ENCODE assay signal across 8 cellular contexts in the genomic region with DNA sequence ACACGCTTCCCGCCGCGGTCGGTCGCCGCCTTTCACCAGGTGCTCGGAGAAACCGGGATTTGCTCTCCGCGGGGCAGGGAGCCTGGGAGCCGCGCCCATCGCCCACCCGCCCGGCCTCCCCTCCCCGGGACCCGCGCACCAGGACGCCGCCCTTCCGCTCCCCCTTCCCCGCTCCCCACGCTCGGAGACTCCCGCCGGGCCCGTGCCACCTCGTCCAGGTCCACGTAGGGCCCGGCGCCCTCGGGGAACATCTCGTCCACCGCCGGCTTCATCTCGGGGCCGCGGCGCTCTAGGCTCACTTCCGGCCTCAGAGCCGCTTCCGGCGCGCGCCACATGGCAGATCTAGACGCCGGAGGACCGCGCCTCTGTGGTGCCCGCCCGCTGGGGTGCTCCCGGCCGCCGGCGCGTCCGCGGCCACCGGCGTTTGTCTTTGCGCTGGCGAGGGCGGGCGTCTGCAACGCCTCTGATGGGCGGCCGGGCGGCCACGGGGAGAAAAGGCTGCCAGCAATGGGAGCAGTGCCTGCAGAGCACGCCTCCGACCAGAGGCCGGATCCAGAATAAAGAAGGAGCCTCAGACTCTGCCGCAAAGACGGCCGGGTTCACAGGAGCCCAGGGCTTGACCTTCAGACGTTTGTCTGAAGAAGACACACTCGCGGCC. TPM values are rescaled to one million over a fixed set of nuclear protein-coding genes. Genes with fewer than 3 reads are reported as not detected.
DNase-seq lines count a peak whose midpoint lies in the region; ATAC-seq and TF ChIP-seq lines count a peak whose summit lies in the region.

A gene (minus strand): TSS at position 293 of the 658 bp plus-strand sequence. CDS start 21 bp downstream, at position 272.

- no peaks in the 10 kb centered on the region; the same call in 1 of the 2 replicates for H3K27me3 ChIP-seq in BLaER1
- no peaks in the 10 kb centered on the region for H3K27me3 ChIP-seq in right lobe of liver

- DNase-seq in NCI-H774 (lab: John Stamatoyannopoulos, UW) = peak; percentile 77
- DNase-seq in activated CD4-positive, alpha-beta T cell treated with anti-CD3 and anti-CD28 coated beads, Interleukin-2, amount 50 U/mL, for 48 hours = peak; percentile 83 to 87
- DNase-seq in dermis microvascular lymphatic vessel endothelial cell (ENCODE audit: low read depth in 2 of 2) = peak; percentile 67 to 92
- DNase-seq in right lobe of liver = peak; percentile 88 to 90 (median 88)
- peak; percentile 89 for DNase-seq in stimulated activated CD4-positive, alpha-beta T cell treated with anti-CD3 and anti-CD28 coated beads, Interleukin-4, amount 100 ng/mL, for 1 hour

- WGBS in right lobe of liver (ENCODE audit: insufficient coverage, low coverage, low lambda C conversion rate, missing lambda C conversion rate) = 0% methylated on average over 14 of the region's 79 CpGs

- H3K36me3 ChIP-seq in BLaER1 (peaks cover 35% of the 10 kb centered on the region), right lobe of liver (peaks cover 0 to 25% (median 7%) of the 10 kb centered on the region in 4 donors)

- peak; percentile 92 for ATAC-seq in GM19324 (IDR thresholded peaks at IDR 0.05; ENCODE audit: low FRiP score, unreplicated experiment)
- ATAC-seq in HG03460 (IDR thresholded peaks at IDR 0.05; ENCODE audit: unreplicated experiment) = peak; percentile 91
- peak; percentile 96 to 99 (median 98) for ATAC-seq in right lobe of liver

- no peaks in the 10 kb centered on the region for H3K9me3 ChIP-seq in BLaER1
- H3K9me3 ChIP-seq in right lobe of liver = no peaks in the 10 kb centered on the region

- peak; percentile 61 for TF ChIP-seq POLR2A in right lobe of liver (IDR thresholded peaks at IDR 0.05)

- intact Hi-C loops in right lobe of liver (cut with DNase I) = no loop called here

- H3K4me2 ChIP-seq in BLaER1 = peak within 1 kb of the TSS; percentile 88

- no peak for TF ChIP-seq CTCF in right lobe of liver (IDR thresholded peaks at IDR 0.05)

- peaks cover 28% of the 10 kb centered on the region for H3K4me1 ChIP-seq in BLaER1
- peaks cover 0 to 11% (median 2%) of the 10 kb centered on the region in 4 donors for H3K4me1 ChIP-seq in right lobe of liver

- H4K20me1 ChIP-seq in BLaER1 = peaks cover 34% of the 10 kb centered on the region

- H3K27ac ChIP-seq in BLaER1 (peak within 1 kb of the TSS; percentile 82), right lobe of liver (no peak within 1 kb of the TSS)

- H3K4me3 ChIP-seq in BLaER1 = peak within 1 kb of the TSS; percentile 89
- peak within 1 kb of the TSS; percentile 95 to 99 (median 95) for H3K4me3 ChIP-seq in right lobe of liver

- H3K9ac ChIP-seq in BLaER1 = peak within 1 kb of the TSS; percentile 92

RNA-seq across cellular contexts. Expression of the gene that starts here (rescaled TPM):
- total RNA-seq in dermis microvascular lymphatic vessel endothelial cell (117 and 160 TPM in 2 replicates), right lobe of liver (10 to 100 TPM; 33.1 to 66.1 (median 45.8) TPM)
